Comparison of ENCODE assay signal across 9 cellular contexts in genomic region chr22:46065733-46066454, GRCh38.
DNase-seq lines count a peak whose midpoint lies in the region; ATAC-seq and TF ChIP-seq lines count a peak whose summit lies in the region.
"Had no signal": no experiment of that assay in that cellular context is flagged by ENCODE, and none has a peak within 500 bp of the region (broad histone marks: within the 10 kb centered on the region; RNA-seq: fewer than 3 reads in every experiment).

No MANE protein-coding gene starts in this region.

- DNase-seq in NCI-H1105 treated with DMSO at 0.1 percent for 48 hours (lab: John Stamatoyannopoulos, UW) (peak; percentile 63), NCI-H1105 (lab: John Stamatoyannopoulos, UW) (no peak), astrocyte of the hippocampus (ENCODE audit: low read depth, low spot score) (peak; percentile 33), left lung (no peak), thyroid gland (no peak), COR-L47 (lab: John Stamatoyannopoulos, UW) (no peak), DMS53 (lab: John Stamatoyannopoulos, UW) (no peak)
- DNase-seq in stimulated activated CD4-positive, alpha-beta T cell treated with anti-CD3 and anti-CD28 coated beads, Interleukin-1b, Interleukin-23, amount 100 ng/mL, for 48 hours = no peak
- DNase-seq: MV-4-11 had no signal

- H3K4me3 ChIP-seq in left lung = no peak overlapping the region
- H3K4me3 ChIP-seq in thyroid gland (replicated peaks in 1 of 3) = no peak overlapping the region

- no peaks in the 10 kb centered on the region for H3K27me3 ChIP-seq in left lung
- H3K27me3 ChIP-seq in thyroid gland = no peaks in the 10 kb centered on the region

- 90 to 95% methylated on average over 1 of the region's 1 CpG for WGBS in thyroid gland, 2 donors

- H3K9me3 ChIP-seq in left lung (no peaks in the 10 kb centered on the region), thyroid gland (no peaks in the 10 kb centered on the region)

- H3K36me3 ChIP-seq in left lung (no peaks in the 10 kb centered on the region), thyroid gland (no peaks in the 10 kb centered on the region)

- TF ChIP-seq CTCF in left lung (IDR thresholded peaks at IDR 0.05) (no peak), thyroid gland (IDR thresholded peaks at IDR 0.05) (no peak)

- H3K4me1 ChIP-seq in left lung (peaks cover 23 to 90% of the 10 kb centered on the region in 2 donors), thyroid gland (peaks cover 39 to 44% of the 10 kb centered on the region in 2 donors)

- ATAC-seq in left lung = no peak

- peak overlapping the region; percentile 97 to 100 for H3K27ac ChIP-seq in left lung
- H3K27ac ChIP-seq in thyroid gland = peak overlapping the region; percentile 98 to 100 (median 99)

- intact Hi-C loops in left lung (cut with DNase I) (no loop called here), thyroid gland (cut with DNase I) (no loop called here)

- no peak for TF ChIP-seq POLR2A in thyroid gland (IDR thresholded peaks at IDR 0.05)

Comparison
In these comparisons a context has a peak if more than half of its experiments do, and no peak if none do; other contexts are left out.
1. DNase-seq: peak in NCI-H1105 treated with DMSO at 0.1 percent for 48 hours (single experiment) and astrocyte of the hippocampus (single experiment); none in NCI-H1105 (single experiment), left lung (0 of 2), thyroid gland (0 of 2), stimulated activated CD4-positive, alpha-beta T cell treated with anti-CD3 and anti-CD28 coated beads, Interleukin-1b, Interleukin-23, amount 100 ng/mL, for 48 hours (single experiment), COR-L47 (single experiment) and DMS53 (single experiment).